ENCODE assay signal across 17 cellular contexts in the genomic region with DNA sequence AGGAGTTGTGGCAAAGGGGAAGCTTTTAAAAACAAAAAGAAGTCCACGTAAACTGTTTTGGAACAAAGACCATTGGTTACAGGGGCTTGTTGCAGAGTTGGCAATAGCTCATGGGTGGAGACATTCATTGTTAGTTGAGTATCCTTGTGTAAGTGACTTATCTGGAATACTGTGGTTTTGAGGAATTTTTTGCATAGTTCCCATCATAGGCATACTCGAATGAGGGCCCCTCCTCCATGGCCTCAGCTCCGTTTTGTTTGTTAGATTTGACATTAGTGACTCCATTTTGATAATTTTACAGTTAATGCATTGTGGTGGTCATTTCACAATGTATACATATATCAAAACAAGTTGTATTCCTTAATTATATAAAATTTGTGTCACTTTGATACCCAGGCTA. TPM values are rescaled to one million over a fixed set of nuclear protein-coding genes. Genes with fewer than 3 reads are reported as not detected.
A peak's percentile ranks its signal among the peaks of the same experiment; 100 is the strongest.
DNase-seq lines count a peak whose midpoint lies in the region; FAIRE-seq and TF ChIP-seq lines count a peak whose summit lies in the region.
"Had no signal": no experiment of that assay in that cellular context is flagged by ENCODE, and none has a peak within 500 bp of the region (broad histone marks: within the 10 kb centered on the region; RNA-seq: fewer than 3 reads in every experiment).

No MANE protein-coding gene starts in this region.

- no peak overlapping the region for H2BK120ac ChIP-seq in neuronal stem cell (ENCODE audit: low read depth, low read length)

- no peak overlapping the region for H3K9ac ChIP-seq in neuronal stem cell (ENCODE audit: low read depth, low read length, poor library complexity)

- H3K14ac ChIP-seq in neuronal stem cell (ENCODE audit: low read length), result no peak overlapping the region

- H3K79me1 ChIP-seq in neuronal stem cell (ENCODE audit: low read depth, low read length), result no peaks in the 10 kb centered on the region

- DNase-seq in ACHN, result peak; percentile 54
- DNase-seq in H54 (ENCODE audit: insufficient read length, low spot score), result peak; percentile 33
- peak; percentile 95 for DNase-seq in amniotic epithelial cell (ENCODE audit: low read depth)
- peak; percentile 79 for DNase-seq in iris pigment epithelial cell (ENCODE audit: low read depth)
- no peak for DNase-seq in neuronal stem cell (ENCODE audit: low spot score)
- no peak for DNase-seq in NCI-H2171 (lab: John Stamatoyannopoulos, UW)
- no peak for DNase-seq in NCI-H128 (lab: John Stamatoyannopoulos, UW; ENCODE audit: unreplicated experiment)
- no peak for DNase-seq in NCI-H1417 treated with DMSO at 0.1 percent for 48 hours (lab: John Stamatoyannopoulos, UW)
- DNase-seq: activated CD8-positive, alpha-beta memory T cell treated with anti-CD3 and anti-CD28 coated beads for 24 hours; anterior cingulate cortex; dermis blood vessel endothelial cell; erythroblast; NCI-H2107; NCI-H774; Peyer's patch; WERI-Rb-1 had no signal

- TF ChIP-seq POLR2A in H54 (IDR thresholded peaks at IDR 0.05; ENCODE audit: low read depth, low read length), result no peak

- peaks cover 2 to 25% of the 10 kb centered on the region in 2 donors for H3K36me3 ChIP-seq in neuronal stem cell (replicated peaks in 1 of 2; ENCODE audit: control insufficient read depth in 2 of 2, insufficient read depth in 2 of 2, low read length in 2 of 2)
- H3K36me3 ChIP-seq: Peyer's patch, tibial nerve had no signal

- H2BK15ac ChIP-seq in neuronal stem cell (ENCODE audit: low read length), result no peak overlapping the region

- H2AFZ ChIP-seq in neuronal stem cell (ENCODE audit: low read length), result no peak overlapping the region

- in situ Hi-C loops in ACHN (cut with HindIII; ENCODE audit: low pct_ligation_motif_present, low pct_unique_long_range_greater_than_20kb, low sequenced_read_pairs), result no loop called here

- H3K4me2 ChIP-seq in neuronal stem cell (ENCODE audit: insufficient read depth, low read length, poor library complexity, severe bottlenecking), result no peak overlapping the region

- H3K4me1 ChIP-seq in neuronal stem cell (ENCODE audit: control insufficient read depth in 2 of 2, insufficient read depth in 1 of 2, low read depth in 1 of 2, low read length in 2 of 2), result peaks cover 0 to 4% of the 10 kb centered on the region in 2 donors
- H3K4me1 ChIP-seq: Peyer's patch, tibial nerve had no signal

- no peak overlapping the region for H2BK5ac ChIP-seq in neuronal stem cell (ENCODE audit: low read length)

- H3K9me3 ChIP-seq in neuronal stem cell (replicated peaks in 1 of 2; ENCODE audit: control insufficient read depth in 2 of 2, insufficient read depth in 1 of 2, low read depth in 1 of 2, low read length in 2 of 2), result peaks cover 0 to 6% of the 10 kb centered on the region in 2 donors
- H3K9me3 ChIP-seq: Peyer's patch, tibial nerve had no signal

- no peak overlapping the region for H3K4me3 ChIP-seq in neuronal stem cell (ENCODE audit: low read length in 2 of 2)
- H3K4me3 ChIP-seq: Peyer's patch, tibial nerve had no signal

- no peak overlapping the region for H2BK12ac ChIP-seq in neuronal stem cell (ENCODE audit: low read length)

- no peak overlapping the region for H3K27ac ChIP-seq in neuronal stem cell (replicated peaks; ENCODE audit: low read length)
- H3K27ac ChIP-seq: Peyer's patch, tibial nerve, WERI-Rb-1 had no signal

- H4K91ac ChIP-seq in neuronal stem cell (ENCODE audit: low read depth, low read length, poor library complexity), result no peak overlapping the region

- no peak overlapping the region for H4K8ac ChIP-seq in neuronal stem cell (ENCODE audit: low read depth, low read length)

- WGBS in neuronal stem cell (ENCODE audit: extremely low coverage in 2 of 2, insufficient read length in 2 of 2, insufficient replicate concordance in 1 of 2), 2 donors, result no CpG with 5 or more reads among the region's 3 CpGs

- H3K18ac ChIP-seq in neuronal stem cell (ENCODE audit: low read length), result no peak overlapping the region

- FAIRE-seq in H54 (lab: Jason Lieb, UNC), result peak; percentile 50

- no peaks in the 10 kb centered on the region for H3K27me3 ChIP-seq in neuronal stem cell (ENCODE audit: control insufficient read depth in 3 of 3, insufficient read depth in 3 of 3, low read depth in 1 of 3, low read length in 3 of 3)
- H3K27me3 ChIP-seq: Peyer's patch, tibial nerve had no signal

- no peak overlapping the region for H3K4ac ChIP-seq in neuronal stem cell (ENCODE audit: low read length)

- no peak overlapping the region for H2AK5ac ChIP-seq in neuronal stem cell (ENCODE audit: low read depth, low read length)

- H3K23ac ChIP-seq in neuronal stem cell (ENCODE audit: low read depth, low read length, poor library complexity), result no peak overlapping the region

RNA-seq across cellular contexts. Expression of gene SMKR1, which starts 12.8 kb away (rescaled TPM):
- polyA plus RNA-seq in neuronal stem cell (2013, experiment 1 of 2), result 3.5 TPM
- 3.6 TPM for polyA plus RNA-seq in neuronal stem cell (2013, experiment 2 of 2)

RNA-seq across cellular contexts. Expression of gene STRIP2, which starts 55.3 kb away (rescaled TPM):
- 4.1 TPM for polyA plus RNA-seq in neuronal stem cell (2013, experiment 1 of 2)
- polyA plus RNA-seq in neuronal stem cell (2013, experiment 2 of 2), result 4.1 TPM

Comparison
In these comparisons a context has a peak if more than half of its experiments do, and no peak if none do; other contexts are left out.
1. DNase-seq: peak in ACHN (single experiment), H54 (single experiment), amniotic epithelial cell (single experiment) and iris pigment epithelial cell (single experiment); none in neuronal stem cell (single experiment), NCI-H2171 (single experiment), NCI-H128 (single experiment) and NCI-H1417 treated with DMSO at 0.1 percent for 48 hours (single experiment).